ENCODE assay signal across 17 cellular contexts in the genomic region with DNA sequence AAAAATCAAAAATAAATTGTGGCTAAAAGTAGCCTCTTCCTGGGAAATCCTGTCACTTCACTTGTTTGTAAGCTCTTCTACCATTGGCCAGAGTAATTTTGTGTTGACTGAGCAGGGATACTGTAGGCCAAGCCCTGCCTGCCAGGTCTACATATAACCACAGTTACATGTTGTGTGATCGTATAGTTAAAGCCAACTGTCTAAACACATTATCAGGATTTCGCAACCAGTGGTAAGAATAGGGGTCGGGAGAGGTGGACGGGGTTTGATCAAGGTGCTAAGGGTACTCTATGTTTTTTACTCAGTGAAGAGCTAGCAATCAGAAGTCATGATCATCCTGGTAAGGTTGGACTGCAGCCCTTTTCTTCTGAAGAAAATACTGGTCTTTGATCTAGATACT. TPM values are rescaled to one million over a fixed set of nuclear protein-coding genes. Genes with fewer than 3 reads are reported as not detected.
A peak's percentile ranks its signal among the peaks of the same experiment; 100 is the strongest.
DNase-seq lines count a peak whose midpoint lies in the region; ATAC-seq, FAIRE-seq and TF ChIP-seq lines count a peak whose summit lies in the region.
"Had no signal": no experiment of that assay in that cellular context is flagged by ENCODE, and none has a peak within 500 bp of the region (broad histone marks: within the 10 kb centered on the region; RNA-seq: fewer than 3 reads in every experiment).

No MANE protein-coding gene starts in this region.

- H3K9me3 ChIP-seq in kidney (ENCODE audit: control insufficient read depth in 1 of 2, low read length in 2 of 2) = no peaks in the 10 kb centered on the region
- H3K9me3 ChIP-seq: testis had no signal

- H3K4me1 ChIP-seq in kidney (ENCODE audit: control insufficient read depth in 1 of 2, insufficient read depth in 1 of 2, low read depth in 1 of 2, low read length in 2 of 2) = peaks cover 0 to 7% of the 10 kb centered on the region in 2 donors
- H3K4me1 ChIP-seq: testis had no signal

- no peak for DNase-seq in stimulated activated naive CD8-positive, alpha-beta T cell treated with anti-CD3 and anti-CD28 coated beads, Interleukin-15, Interleukin-2, amounts not matched to agents 100 U/mL and 50 U/mL, for 24 hours
- DNase-seq in activated B cell treated with CpG ODN at 0.5 μM for 24 hours (no peak), kidney (no peak), D721Med (ENCODE audit: insufficient read length, low spot score) (no peak), NCI-H524 (lab: John Stamatoyannopoulos, UW) (no peak), NCI-H345 (lab: John Stamatoyannopoulos, UW) (no peak)
- DNase-seq: amniotic stem cell, DND-41, Kasumi-1, NCI-H1930, SHP77 treated with DMSO at 0.1 percent for 48 hours, testis had no signal

- H3K36me3 ChIP-seq in kidney (ENCODE audit: control insufficient read depth in 1 of 2, insufficient read depth in 2 of 2, low read length in 2 of 2) = peaks cover 4 to 15% of the 10 kb centered on the region in 2 donors

- intact Hi-C loops in activated B cell treated with CpG ODN at 0.5 μM for 24 hours (cut with micrococcal nuclease) (loop anchor here (1.0 kb wide), 3 partner anchors 13 to 391 kb away; a partner anchor contains a TSS), kidney (cut with DNase I) (no loop called here)

- peak overlapping the region; percentile 67 for H3K27ac Mint-ChIP-seq in stimulated activated naive CD8-positive, alpha-beta T cell treated with anti-CD3 and anti-CD28 coated beads, Interleukin-15, Interleukin-2, amounts not matched to agents 100 ng/mL and 50 ng/mL, for 24 hours
- peak overlapping the region; percentile 95 for H3K27ac Mint-ChIP-seq in activated B cell treated with CpG ODN at 0.5 μM for 24 hours
- H3K27ac Mint-ChIP-seq: progenitor cell of endocrine pancreas had no signal

- H3K27ac ChIP-seq in kidney (ENCODE audit: low read depth in 2 of 2, low read length in 2 of 2) = peak overlapping the region; percentile 58 to 80
- H3K27ac ChIP-seq: testis had no signal

- no peak for ATAC-seq in stimulated activated naive CD8-positive, alpha-beta T cell treated with anti-CD3 and anti-CD28 coated beads, Interleukin-15, Interleukin-2, amounts not matched to agents 100 U/mL and 50 U/mL, for 24 hours
- no peak for ATAC-seq in activated B cell treated with CpG ODN at 0.5 μM for 24 hours (ENCODE audit: low read depth)
- ATAC-seq in GM21528 (IDR thresholded peaks at IDR 0.05; ENCODE audit: low FRiP score, unreplicated experiment) = no peak

- POLR2A ChIA-PET in activated B cell treated with CpG ODN at 0.5 μM for 24 hours (lab: Charles Lee) = interaction anchor here (0.6 to 6.8 kb wide), 8 partner anchors 14 to 604 kb away, joined by 3 to 251 read pairs (median 4); a partner anchor contains a TSS

- peak overlapping the region in 1 of 2 donors; percentile 8 for H3K9ac ChIP-seq in kidney (ENCODE audit: low read length in 2 of 2)

- peak overlapping the region; percentile 4 for H3K4me3 Mint-ChIP-seq in stimulated activated naive CD8-positive, alpha-beta T cell treated with anti-CD3 and anti-CD28 coated beads, Interleukin-15, Interleukin-2, amounts not matched to agents 100 ng/mL and 50 ng/mL, for 24 hours
- peak overlapping the region; percentile 84 for H3K4me3 Mint-ChIP-seq in activated B cell treated with CpG ODN at 0.5 μM for 24 hours

- TF ChIP-seq CTCF in activated B cell treated with CpG ODN at 0.5 μM for 24 hours (IDR thresholded peaks at IDR 0.05) = no peak
- TF ChIP-seq CTCF in kidney (IDR thresholded peaks at IDR 0.05; ENCODE audit: borderline replicate concordance, extremely low read depth, insufficient read depth) = no peak
- no peak for TF ChIP-seq CTCF in D721Med (IDR thresholded peaks at IDR 0.05; ENCODE audit: insufficient read depth, missing control alignments)

- H3K9me3 Mint-ChIP-seq in stimulated activated naive CD8-positive, alpha-beta T cell treated with anti-CD3 and anti-CD28 coated beads, Interleukin-15, Interleukin-2, amounts not matched to agents 100 ng/mL and 50 ng/mL, for 24 hours = no peaks in the 10 kb centered on the region
- H3K9me3 Mint-ChIP-seq in activated B cell treated with CpG ODN at 0.5 μM for 24 hours = no peaks in the 10 kb centered on the region

- CTCF ChIA-PET in activated B cell treated with CpG ODN at 0.5 μM for 24 hours (lab: Charles Lee) = interaction anchor here (3.4 kb wide), 1 partner anchor 14 kb away, joined by 12 read pairs; a partner anchor contains a TSS

- FAIRE-seq in kidney (lab: Jason Lieb, UNC) (no peak), D721Med (lab: Jason Lieb, UNC) (no peak)
- FAIRE-seq: endothelial cell of umbilical vein, islet of Langerhans had no signal

- no peak overlapping the region for H3K4me3 ChIP-seq in kidney (ENCODE audit: low read length in 2 of 2)
- H3K4me3 ChIP-seq: testis had no signal

- peaks cover 33% of the 10 kb centered on the region for H3K36me3 Mint-ChIP-seq in stimulated activated naive CD8-positive, alpha-beta T cell treated with anti-CD3 and anti-CD28 coated beads, Interleukin-15, Interleukin-2, amounts not matched to agents 100 ng/mL and 50 ng/mL, for 24 hours (ENCODE audit: low read depth)
- peaks cover 57% of the 10 kb centered on the region for H3K36me3 Mint-ChIP-seq in activated B cell treated with CpG ODN at 0.5 μM for 24 hours (ENCODE audit: low read depth)

- H3K4me1 Mint-ChIP-seq in stimulated activated naive CD8-positive, alpha-beta T cell treated with anti-CD3 and anti-CD28 coated beads, Interleukin-15, Interleukin-2, amounts not matched to agents 100 ng/mL and 50 ng/mL, for 24 hours (ENCODE audit: low read depth) = peaks cover 65% of the 10 kb centered on the region
- H3K4me1 Mint-ChIP-seq in activated B cell treated with CpG ODN at 0.5 μM for 24 hours = peaks cover 79% of the 10 kb centered on the region

- H3K27me3 Mint-ChIP-seq in stimulated activated naive CD8-positive, alpha-beta T cell treated with anti-CD3 and anti-CD28 coated beads, Interleukin-15, Interleukin-2, amounts not matched to agents 100 ng/mL and 50 ng/mL, for 24 hours = no peaks in the 10 kb centered on the region
- no peaks in the 10 kb centered on the region for H3K27me3 Mint-ChIP-seq in activated B cell treated with CpG ODN at 0.5 μM for 24 hours
- H3K27me3 Mint-ChIP-seq: progenitor cell of endocrine pancreas had no signal

RNA-seq across cellular contexts. Expression of a gene that starts 13.4 kb away (rescaled TPM):
- 121 and 135 TPM in 2 replicates for total RNA-seq in activated B cell treated with CpG ODN at 0.5 μM for 24 hours
- total RNA-seq in kidney = 68.0 TPM
- 23.2 TPM for polyA plus RNA-seq in kidney (ENCODE audit: insufficient read depth, low read depth, low replicate concordance)

RNA-seq across cellular contexts. Expression of a gene that starts 16.5 kb away (rescaled TPM):
- total RNA-seq in activated B cell treated with CpG ODN at 0.5 μM for 24 hours = 89.2 and 107 TPM in 2 replicates
- 46.2 TPM for total RNA-seq in kidney
- polyA plus RNA-seq in kidney (ENCODE audit: insufficient read depth, low read depth, low replicate concordance) = 10.4 TPM

RNA-seq across cellular contexts. Expression of a gene that starts 35.7 kb away (rescaled TPM):
- total RNA-seq in activated B cell treated with CpG ODN at 0.5 μM for 24 hours (20.5 and 24.8 TPM in 2 replicates), kidney (14.6 TPM)
- 15.8 TPM for polyA plus RNA-seq in kidney (ENCODE audit: insufficient read depth, low read depth, low replicate concordance)
